Comparison of ENCODE assay signal across 6 cellular contexts in the genomic region with DNA sequence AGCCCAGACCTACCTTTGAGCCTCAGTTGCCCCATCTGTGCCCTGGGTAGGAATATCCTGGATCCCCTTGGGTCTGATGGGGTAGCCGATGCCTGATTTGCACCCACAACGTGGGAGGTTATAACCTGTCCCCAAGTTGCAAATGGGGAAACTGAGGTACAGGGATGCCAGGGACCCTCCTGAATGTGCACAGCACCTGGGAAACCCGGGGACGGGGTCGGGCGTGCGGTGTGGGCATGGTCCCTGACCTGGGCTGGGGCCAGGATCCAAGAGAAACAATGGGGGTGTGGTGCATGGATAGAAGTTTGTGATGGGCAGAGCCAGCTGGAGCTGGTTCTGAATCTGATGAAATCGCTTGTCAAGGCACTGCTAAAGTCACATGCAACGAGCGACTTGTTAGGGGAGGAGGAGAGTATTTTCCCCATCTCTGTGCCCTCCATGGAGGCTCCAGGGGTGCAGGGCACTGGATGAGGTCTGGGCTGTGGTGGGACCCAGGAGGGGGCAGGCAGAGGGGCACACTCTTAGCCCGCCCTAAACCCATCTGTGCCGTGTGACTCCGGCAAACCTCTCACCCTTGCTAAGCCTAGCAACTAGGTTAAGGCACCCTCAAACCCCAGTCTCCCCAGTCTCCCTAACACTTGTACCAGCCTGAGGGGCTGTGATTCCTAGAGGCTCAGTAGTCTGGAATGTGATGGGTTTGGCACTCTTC. TPM values are rescaled to one million over a fixed set of nuclear protein-coding genes. Genes with fewer than 3 reads are reported as not detected.
DNase-seq lines count a peak whose midpoint lies in the region; ATAC-seq, FAIRE-seq and TF ChIP-seq lines count a peak whose summit lies in the region.

No MANE protein-coding gene starts in this region.

- intact Hi-C loops in HepG2 (cut with micrococcal nuclease; ENCODE audit: unreplicated experiment) = loop anchor here (2.0 to 5.0 kb wide), 2 partner anchors 24 to 39 kb away; no protein-coding TSS in a partner anchor

- in situ Hi-C loops in HepG2 (cut with HindIII; ENCODE audit: extremely low pct_ligation_motif_present, low pct_unique_long_range_greater_than_20kb) = no loop called here
- in situ Hi-C loops in G401 (cut with HindIII; ENCODE audit: low sequenced_read_pairs) = no loop called here

- H3K36me3 ChIP-seq in SJCRH30 = peaks cover 14% of the 10 kb centered on the region
- peaks cover 4 to 24% of the 10 kb centered on the region in 2 experiments; a peak in 4 of 5 replicates for H3K36me3 ChIP-seq in HepG2 (replicated peaks in 1 of 2; ENCODE audit: control insufficient read depth in 1 of 2, insufficient read depth in 2 of 2, low read length in 2 of 2)

- TF ChIP-seq RAD21 in HepG2 (CRISPR knock-in tag; IDR thresholded peaks at IDR 0.05) = no peak

- no peak overlapping the region for H2AFZ ChIP-seq in HepG2 (ENCODE audit: low read length)

- peak overlapping the region; percentile 90 for H3K4me2 ChIP-seq in HepG2 (ENCODE audit: low read depth, low read length)

- H3K27me3 ChIP-seq in SJCRH30 (no peaks in the 10 kb centered on the region), HepG2 (ENCODE audit: control insufficient read depth in 1 of 2, insufficient read depth in 2 of 2, low read length in 2 of 2) (no peaks in the 10 kb centered on the region; a peak in 1 of 5 replicates)

- peaks cover 42% of the 10 kb centered on the region for H4K20me1 ChIP-seq in HepG2 (ENCODE audit: insufficient read depth, low read length)

- WGBS in HepG2 (ENCODE audit: low lambda C conversion rate) = 2% methylated on average over 10 of the region's 13 CpGs

- H3K4me3 ChIP-seq in SJCRH30 (peak overlapping the region; percentile 71), HepG2 (replicated peaks in 1 of 3; ENCODE audit: insufficient read depth in 1 of 3, low read depth in 2 of 3, low read length in 3 of 3) (peak overlapping the region; percentile 86 to 95 (median 91))

- no peak for FAIRE-seq in HepG2 (lab: Jason Lieb, UNC)

- H3K79me2 ChIP-seq in HepG2 (ENCODE audit: insufficient read depth, low read length) = peaks cover 57% of the 10 kb centered on the region

- H3K27ac ChIP-seq in SJCRH30 (peak overlapping the region; percentile 91), HepG2 (ENCODE audit: extremely low read length, insufficient read depth, low read length) (peak overlapping the region; percentile 80)

- DNase-seq in AG09319 (ENCODE audit: extremely low read depth, low read depth) (peak; percentile 78), SJCRH30 (peak; percentile 85 to 91), HepG2 (ENCODE audit: low spot score) (no peak), NCI-H510A (lab: John Stamatoyannopoulos, UW) (no peak), G401 (ENCODE audit: low spot score) (no peak)
- no peak for DNase-seq in effector CD4-positive, alpha-beta T cell

- H3K9ac ChIP-seq in HepG2 (ENCODE audit: insufficient read depth, low read depth, low read length) = peak overlapping the region; percentile 84

- POLR2A ChIA-PET in HepG2 (lab: Yijun Ruan, JAX) = interaction anchor here (0.9 to 14.3 kb wide), 23 partner anchors 9 to 1893 kb away, joined by 3 to 514 read pairs (median 12); a partner anchor contains a TSS

- TSS peak; percentile 51 for BruUV-seq in HepG2 (replicated peaks; lab: Mats Ljungman, UMichigan)

- H3K9me3 ChIP-seq in SJCRH30 (replicated peaks) (no peaks in the 10 kb centered on the region), HepG2 (ENCODE audit: low read length) (no peaks in the 10 kb centered on the region)

- TF ChIP-seq POLR2A in HepG2 (IDR thresholded peaks at IDR 0.05; ENCODE audit: insufficient read depth in 1 of 2, low read depth in 2 of 2, low read length in 2 of 2) = peak in 1 of 2 experiments; percentile 64; a peak in 3 of 4 replicates

- no peak for TF ChIP-seq CTCF in AG09319 (IDR thresholded peaks at IDR 0.05; ENCODE audit: low read depth, low read length)
- no peak; the same call in 1 of the 2 replicates for TF ChIP-seq CTCF in HepG2 (CRISPR knock-in tag; IDR thresholded peaks at IDR 0.05)

- TF ChIP-seq EP300 in HepG2 (IDR thresholded peaks at IDR 0.05; ENCODE audit: low read depth in 2 of 2, low read length in 2 of 2) (no peak), HepG2 (CRISPR knock-in tag; IDR thresholded peaks at IDR 0.05; ENCODE audit: borderline replicate concordance) (no peak)

- peaks cover 10% of the 10 kb centered on the region for H3K4me1 ChIP-seq in SJCRH30
- H3K4me1 ChIP-seq in HepG2 (ENCODE audit: insufficient read depth, low read length) = peaks cover 42% of the 10 kb centered on the region

- ATAC-seq in HepG2 = no peak

- CTCF ChIA-PET in HepG2 (lab: Yijun Ruan, JAX; ENCODE audit: low intra/inter-chr PET ratio, low total read pairs) = interaction anchor here (0.9 to 4.4 kb wide), 5 partner anchors 13 to 37 kb away, joined by 3 to 20 read pairs (median 8); no protein-coding TSS in a partner anchor

RNA-seq across cellular contexts. Expression of a gene that starts 0.7 kb away (rescaled TPM):
- 17.5 and 27.1 TPM in 2 replicates for total RNA-seq in SJCRH30 (2014; rRNA removed; shearing (Covaris generic))
- 43.0 and 146 TPM in 2 replicates for total RNA-seq in HepG2 (2016; rRNA removed; fragmentation: Illumina TruSeq; extraction: Trizol)
- total RNA-seq in HepG2 (2016; cell fraction: cytosol; rRNA removed; fragmentation: Illumina TruSeq; extraction: Trizol; ENCODE audit: low read depth) = 42.0 and 45.2 TPM in 2 replicates
- 37.4 and 148 TPM in 2 replicates for total RNA-seq in HepG2 (2016; cell fraction: insoluble cytoplasmic fraction; rRNA removed; fragmentation: Illumina TruSeq; extraction: Trizol)
- total RNA-seq in HepG2 (2016; cell fraction: membrane; rRNA removed; fragmentation: Illumina TruSeq; extraction: Trizol) = 53.4 and 57.4 TPM in 2 replicates
- total RNA-seq in HepG2 (2016; cell fraction: nucleus; rRNA removed; fragmentation: Illumina TruSeq; extraction: Trizol) = 112 and 139 TPM in 2 replicates
- polyA plus RNA-seq in HepG2 (2011; rRNA removed) = 422 and 537 TPM in 2 replicates
- polyA plus RNA-seq in HepG2 (2011; cell fraction: cytosol; rRNA removed) = 539 and 794 TPM in 2 replicates
- 1,510 and 1,558 TPM in 2 replicates for polyA plus RNA-seq in HepG2 (2011; cell fraction: nucleus; rRNA removed)
- 229 and 758 TPM in 2 replicates for polyA plus RNA-seq in HepG2 (2012)
- polyA plus RNA-seq in HepG2 (2016; cell fraction: cytosol; fragmentation: Illumina TruSeq; extraction: Trizol; ENCODE audit: low read depth) = 22.2 and 24.9 TPM in 2 replicates
- polyA plus RNA-seq in HepG2 (2016; cell fraction: insoluble cytoplasmic fraction; fragmentation: Illumina TruSeq; extraction: Trizol; ENCODE audit: low read depth) = 49.2 and 57.0 TPM in 2 replicates
- 30.8 and 31.5 TPM in 2 replicates for polyA plus RNA-seq in HepG2 (2016; cell fraction: membrane; fragmentation: Illumina TruSeq; extraction: Trizol; ENCODE audit: low read depth)
- 315 and 334 TPM in 2 replicates for polyA plus RNA-seq in HepG2 (2016; cell fraction: nucleus; fragmentation: Illumina TruSeq; extraction: Trizol; ENCODE audit: insufficient read depth, low read depth)
- 4.5 and 440 TPM in 2 replicates for polyA minus RNA-seq in HepG2 (2011; rRNA and poly(A)+ RNA removed; ENCODE audit: low replicate concordance)
- 366 and 433 TPM in 2 replicates for polyA minus RNA-seq in HepG2 (2011; cell fraction: cytosol; rRNA and poly(A)+ RNA removed)
- 115 and 151 TPM in 2 replicates for polyA minus RNA-seq in HepG2 (2011; cell fraction: nucleus; rRNA and poly(A)+ RNA removed)
- total RNA-seq in G401 (2014; rRNA removed; shearing (Covaris generic)) = 143 and 217 TPM in 2 replicates

RNA-seq across cellular contexts. Expression of a gene that starts 10.7 kb away (rescaled TPM):
- total RNA-seq in SJCRH30 (2014; rRNA removed; shearing (Covaris generic)) = not detected in 2 replicates
- 0.13 TPM in 1 of 2 replicates, not detected in the other for total RNA-seq in HepG2 (2016; rRNA removed; fragmentation: Illumina TruSeq; extraction: Trizol)
- 0.20 TPM in 1 of 2 replicates, not detected in the other for total RNA-seq in HepG2 (2016; cell fraction: cytosol; rRNA removed; fragmentation: Illumina TruSeq; extraction: Trizol; ENCODE audit: low read depth)
- 0.11 TPM in 1 of 2 replicates, not detected in the other for total RNA-seq in HepG2 (2016; cell fraction: insoluble cytoplasmic fraction; rRNA removed; fragmentation: Illumina TruSeq; extraction: Trizol)
- total RNA-seq in HepG2 (2016; cell fraction: membrane; rRNA removed; fragmentation: Illumina TruSeq; extraction: Trizol) = 0.17 and 0.19 TPM in 2 replicates
- total RNA-seq in HepG2 (2016; cell fraction: nucleus; rRNA removed; fragmentation: Illumina TruSeq; extraction: Trizol) = 0.25 TPM in 1 of 2 replicates, not detected in the other
- polyA plus RNA-seq in HepG2 (2011; rRNA removed) = 0.53 and 0.85 TPM in 2 replicates
- 0.66 and 0.68 TPM in 2 replicates for polyA plus RNA-seq in HepG2 (2011; cell fraction: cytosol; rRNA removed)
- polyA plus RNA-seq in HepG2 (2011; cell fraction: nucleus; rRNA removed) = 0.16 and 0.35 TPM in 2 replicates
- polyA plus RNA-seq in HepG2 (2012) = 0.11 and 0.13 TPM in 2 replicates
- 0.05 TPM in 1 of 2 replicates, not detected in the other for polyA plus RNA-seq in HepG2 (2016; cell fraction: cytosol; fragmentation: Illumina TruSeq; extraction: Trizol; ENCODE audit: low read depth)
- 0.12 and 0.15 TPM in 2 replicates for polyA plus RNA-seq in HepG2 (2016; cell fraction: insoluble cytoplasmic fraction; fragmentation: Illumina TruSeq; extraction: Trizol; ENCODE audit: low read depth)
- polyA plus RNA-seq in HepG2 (2016; cell fraction: membrane; fragmentation: Illumina TruSeq; extraction: Trizol; ENCODE audit: low read depth) = 0.13 TPM in 1 of 2 replicates, not detected in the other
- not detected in 2 replicates for polyA plus RNA-seq in HepG2 (2016; cell fraction: nucleus; fragmentation: Illumina TruSeq; extraction: Trizol; ENCODE audit: insufficient read depth, low read depth)
- polyA minus RNA-seq in HepG2 (2011; rRNA and poly(A)+ RNA removed; ENCODE audit: low replicate concordance) = 0.60 TPM in 1 of 2 replicates, not detected in the other
- polyA minus RNA-seq in HepG2 (2011; cell fraction: cytosol; rRNA and poly(A)+ RNA removed) = 0.40 and 0.70 TPM in 2 replicates
- 0.25 TPM in 1 of 2 replicates, not detected in the other for polyA minus RNA-seq in HepG2 (2011; cell fraction: nucleus; rRNA and poly(A)+ RNA removed)
- total RNA-seq in G401 (2014; rRNA removed; shearing (Covaris generic)) = not detected in 2 replicates

RNA-seq across cellular contexts. Expression of a gene that starts 32.5 kb away (rescaled TPM):
- total RNA-seq in SJCRH30 (2014; rRNA removed; shearing (Covaris generic)) = 63.0 and 73.0 TPM in 2 replicates
- total RNA-seq in HepG2 (2016; rRNA removed; fragmentation: Illumina TruSeq; extraction: Trizol) = 19.3 and 39.5 TPM in 2 replicates
- total RNA-seq in HepG2 (2016; cell fraction: cytosol; rRNA removed; fragmentation: Illumina TruSeq; extraction: Trizol; ENCODE audit: low read depth) = 95.2 and 104 TPM in 2 replicates
- total RNA-seq in HepG2 (2016; cell fraction: insoluble cytoplasmic fraction; rRNA removed; fragmentation: Illumina TruSeq; extraction: Trizol) = 14.4 and 39.0 TPM in 2 replicates
- total RNA-seq in HepG2 (2016; cell fraction: membrane; rRNA removed; fragmentation: Illumina TruSeq; extraction: Trizol) = 103 and 124 TPM in 2 replicates
- 26.9 and 35.1 TPM in 2 replicates for total RNA-seq in HepG2 (2016; cell fraction: nucleus; rRNA removed; fragmentation: Illumina TruSeq; extraction: Trizol)
- polyA plus RNA-seq in HepG2 (2011; rRNA removed) = 20.8 and 33.4 TPM in 2 replicates
- polyA plus RNA-seq in HepG2 (2011; cell fraction: cytosol; rRNA removed) = 11.6 and 28.6 TPM in 2 replicates
- polyA plus RNA-seq in HepG2 (2011; cell fraction: nucleus; rRNA removed) = 200 and 290 TPM in 2 replicates
- 18.2 and 31.6 TPM in 2 replicates for polyA plus RNA-seq in HepG2 (2012)
- 133 and 147 TPM in 2 replicates for polyA plus RNA-seq in HepG2 (2016; cell fraction: cytosol; fragmentation: Illumina TruSeq; extraction: Trizol; ENCODE audit: low read depth)
- polyA plus RNA-seq in HepG2 (2016; cell fraction: insoluble cytoplasmic fraction; fragmentation: Illumina TruSeq; extraction: Trizol; ENCODE audit: low read depth) = 34.3 and 41.3 TPM in 2 replicates
- 147 and 152 TPM in 2 replicates for polyA plus RNA-seq in HepG2 (2016; cell fraction: membrane; fragmentation: Illumina TruSeq; extraction: Trizol; ENCODE audit: low read depth)
- polyA plus RNA-seq in HepG2 (2016; cell fraction: nucleus; fragmentation: Illumina TruSeq; extraction: Trizol; ENCODE audit: insufficient read depth, low read depth) = 117 and 122 TPM in 2 replicates
- polyA minus RNA-seq in HepG2 (2011; rRNA and poly(A)+ RNA removed; ENCODE audit: low replicate concordance) = 10.3 and 12.3 TPM in 2 replicates
- polyA minus RNA-seq in HepG2 (2011; cell fraction: cytosol; rRNA and poly(A)+ RNA removed) = 12.0 and 13.9 TPM in 2 replicates
- polyA minus RNA-seq in HepG2 (2011; cell fraction: nucleus; rRNA and poly(A)+ RNA removed) = 20.1 and 21.6 TPM in 2 replicates
- 272 and 351 TPM in 2 replicates for total RNA-seq in G401 (2014; rRNA removed; shearing (Covaris generic))

RNA-seq across cellular contexts. Expression of a gene that starts 46.3 kb away (rescaled TPM):
- 8.7 and 11.7 TPM in 2 replicates for total RNA-seq in SJCRH30 (2014; rRNA removed; shearing (Covaris generic))
- 56.6 and 57.7 TPM in 2 replicates for total RNA-seq in HepG2 (2016; rRNA removed; fragmentation: Illumina TruSeq; extraction: Trizol)
- 13.1 and 14.4 TPM in 2 replicates for total RNA-seq in HepG2 (2016; cell fraction: cytosol; rRNA removed; fragmentation: Illumina TruSeq; extraction: Trizol; ENCODE audit: low read depth)
- 51.1 and 64.9 TPM in 2 replicates for total RNA-seq in HepG2 (2016; cell fraction: insoluble cytoplasmic fraction; rRNA removed; fragmentation: Illumina TruSeq; extraction: Trizol)
- total RNA-seq in HepG2 (2016; cell fraction: membrane; rRNA removed; fragmentation: Illumina TruSeq; extraction: Trizol) = 36.0 and 36.7 TPM in 2 replicates
- total RNA-seq in HepG2 (2016; cell fraction: nucleus; rRNA removed; fragmentation: Illumina TruSeq; extraction: Trizol) = 30.3 and 33.5 TPM in 2 replicates
- 53.1 and 64.3 TPM in 2 replicates for polyA plus RNA-seq in HepG2 (2011; rRNA removed)
- 37.2 and 38.6 TPM in 2 replicates for polyA plus RNA-seq in HepG2 (2011; cell fraction: cytosol; rRNA removed)
- polyA plus RNA-seq in HepG2 (2011; cell fraction: nucleus; rRNA removed) = 97.0 and 102 TPM in 2 replicates
- 26.8 and 28.6 TPM in 2 replicates for polyA plus RNA-seq in HepG2 (2012)
- 15.6 and 16.2 TPM in 2 replicates for polyA plus RNA-seq in HepG2 (2016; cell fraction: cytosol; fragmentation: Illumina TruSeq; extraction: Trizol; ENCODE audit: low read depth)
- 40.6 and 44.1 TPM in 2 replicates for polyA plus RNA-seq in HepG2 (2016; cell fraction: insoluble cytoplasmic fraction; fragmentation: Illumina TruSeq; extraction: Trizol; ENCODE audit: low read depth)
- polyA plus RNA-seq in HepG2 (2016; cell fraction: membrane; fragmentation: Illumina TruSeq; extraction: Trizol; ENCODE audit: low read depth) = 22.8 and 23.5 TPM in 2 replicates
- 51.1 and 66.5 TPM in 2 replicates for polyA plus RNA-seq in HepG2 (2016; cell fraction: nucleus; fragmentation: Illumina TruSeq; extraction: Trizol; ENCODE audit: insufficient read depth, low read depth)
- 22.4 and 187 TPM in 2 replicates for polyA minus RNA-seq in HepG2 (2011; rRNA and poly(A)+ RNA removed; ENCODE audit: low replicate concordance)
- polyA minus RNA-seq in HepG2 (2011; cell fraction: cytosol; rRNA and poly(A)+ RNA removed) = 44.1 and 52.6 TPM in 2 replicates
- polyA minus RNA-seq in HepG2 (2011; cell fraction: nucleus; rRNA and poly(A)+ RNA removed) = 46.4 and 57.7 TPM in 2 replicates
- 6.5 and 14.1 TPM in 2 replicates for total RNA-seq in G401 (2014; rRNA removed; shearing (Covaris generic))

RNA-seq across cellular contexts. Expression of a gene that starts 51.2 kb away (rescaled TPM):
- total RNA-seq in SJCRH30 (2014; rRNA removed; shearing (Covaris generic)) = 7.4 and 7.5 TPM in 2 replicates
- 29.4 and 48.5 TPM in 2 replicates for total RNA-seq in HepG2 (2016; rRNA removed; fragmentation: Illumina TruSeq; extraction: Trizol)
- total RNA-seq in HepG2 (2016; cell fraction: cytosol; rRNA removed; fragmentation: Illumina TruSeq; extraction: Trizol; ENCODE audit: low read depth) = 8.4 and 10.1 TPM in 2 replicates
- total RNA-seq in HepG2 (2016; cell fraction: insoluble cytoplasmic fraction; rRNA removed; fragmentation: Illumina TruSeq; extraction: Trizol) = 29.3 and 46.4 TPM in 2 replicates
- total RNA-seq in HepG2 (2016; cell fraction: membrane; rRNA removed; fragmentation: Illumina TruSeq; extraction: Trizol) = 16.0 and 18.7 TPM in 2 replicates
- 33.6 and 37.4 TPM in 2 replicates for total RNA-seq in HepG2 (2016; cell fraction: nucleus; rRNA removed; fragmentation: Illumina TruSeq; extraction: Trizol)
- polyA plus RNA-seq in HepG2 (2011; rRNA removed) = 29.6 and 36.5 TPM in 2 replicates
- 14.0 and 25.3 TPM in 2 replicates for polyA plus RNA-seq in HepG2 (2011; cell fraction: cytosol; rRNA removed)
- 246 and 367 TPM in 2 replicates for polyA plus RNA-seq in HepG2 (2011; cell fraction: nucleus; rRNA removed)
- polyA plus RNA-seq in HepG2 (2012) = 32.5 and 49.8 TPM in 2 replicates
- polyA plus RNA-seq in HepG2 (2016; cell fraction: cytosol; fragmentation: Illumina TruSeq; extraction: Trizol; ENCODE audit: low read depth) = 16.0 and 16.5 TPM in 2 replicates
- polyA plus RNA-seq in HepG2 (2016; cell fraction: insoluble cytoplasmic fraction; fragmentation: Illumina TruSeq; extraction: Trizol; ENCODE audit: low read depth) = 44.6 and 57.4 TPM in 2 replicates
- 18.1 and 22.4 TPM in 2 replicates for polyA plus RNA-seq in HepG2 (2016; cell fraction: membrane; fragmentation: Illumina TruSeq; extraction: Trizol; ENCODE audit: low read depth)
- 103 and 119 TPM in 2 replicates for polyA plus RNA-seq in HepG2 (2016; cell fraction: nucleus; fragmentation: Illumina TruSeq; extraction: Trizol; ENCODE audit: insufficient read depth, low read depth)
- 1.3 and 50.2 TPM in 2 replicates for polyA minus RNA-seq in HepG2 (2011; rRNA and poly(A)+ RNA removed; ENCODE audit: low replicate concordance)
- 20.4 and 29.0 TPM in 2 replicates for polyA minus RNA-seq in HepG2 (2011; cell fraction: cytosol; rRNA and poly(A)+ RNA removed)
- polyA minus RNA-seq in HepG2 (2011; cell fraction: nucleus; rRNA and poly(A)+ RNA removed) = 13.3 and 14.3 TPM in 2 replicates
- total RNA-seq in G401 (2014; rRNA removed; shearing (Covaris generic)) = 251 and 359 TPM in 2 replicates

Comparison
In these comparisons a context has a peak if more than half of its experiments do, and no peak if none do; other contexts are left out.
1. DNase-seq: peak in AG09319 (single experiment) and SJCRH30 (2 of 2); none in HepG2 (single experiment), effector CD4-positive, alpha-beta T cell (single experiment), NCI-H510A (single experiment) and G401 (single experiment).